Comparison of ENCODE assay signal across 8 cellular contexts in genomic region chr11:46674463-46675287, GRCh38. TPM values are rescaled to one million over a fixed set of nuclear protein-coding genes. Genes with fewer than 3 reads are reported as not detected.
A peak's percentile ranks its signal among the peaks of the same experiment; 100 is the strongest.
DNase-seq lines count a peak whose midpoint lies in the region; ATAC-seq and TF ChIP-seq lines count a peak whose summit lies in the region.

No MANE protein-coding gene starts in this region.

- POLR2A ChIA-PET in CD4-positive, alpha-beta T cell (lab: Charles Lee): interaction anchor here (0.5 to 8.0 kb wide), 5 partner anchors 9 to 98 kb away, joined by 3 to 146 read pairs (median 8); partner anchors contain the start of genes AMBRA1, ARHGAP1, ATG13 and HARBI1
- POLR2A ChIA-PET in PC-3 (lab: Charles Lee; ENCODE audit: unreplicated experiment): interaction anchor here (0.6 kb wide), 1 partner anchor 828 kb away, joined by 3 read pairs; no protein-coding TSS in a partner anchor

- H3K27ac Mint-ChIP-seq in CD4-positive, alpha-beta T cell: peak overlapping the region; percentile 80

- no peak for TF ChIP-seq POLR2A in erythroblast (IDR thresholded peaks at IDR 0.05; ENCODE audit: low read length)

- no TSS peak for BruUV-seq in PC-3 (replicated peaks; lab: Mats Ljungman, UMichigan)

- H3K27ac ChIP-seq in CD4-positive, alpha-beta T cell (ENCODE audit: low read depth, low read length): peak overlapping the region; percentile 58
- H3K27ac ChIP-seq in PC-3 (ENCODE audit: low read length) (peak overlapping the region; percentile 38), dorsolateral prefrontal cortex (peak overlapping the region; percentile 44 to 96 (median 89)), muscle layer of duodenum (ENCODE audit: low read length) (peak overlapping the region; percentile 83)

- no peaks in the 10 kb centered on the region for H3K79me2 ChIP-seq in PC-3 (ENCODE audit: low read length)

- CTCF ChIA-PET in CD4-positive, alpha-beta T cell (lab: Charles Lee): no interaction called here
- CTCF ChIA-PET in PC-3 (lab: Charles Lee): interaction anchor here (0.7 kb wide), 1 partner anchor 26 kb away, joined by 3 read pairs; the partner anchor contains the start of genes ARHGAP1 and ZNF408

- H3K4me1 Mint-ChIP-seq in CD4-positive, alpha-beta T cell (ENCODE audit: low read depth): peaks cover 72% of the 10 kb centered on the region

- H3K36me3 ChIP-seq in PC-3 (ENCODE audit: low read depth, low read length): peaks cover 11% of the 10 kb centered on the region
- H3K36me3 ChIP-seq in muscle layer of duodenum (ENCODE audit: control insufficient read depth in 1 of 2, insufficient read depth in 2 of 2, low read length in 2 of 2): peaks cover 28 to 66% of the 10 kb centered on the region in 2 donors

- H3K36me3 Mint-ChIP-seq in CD4-positive, alpha-beta T cell (ENCODE audit: low read depth): peaks cover 66% of the 10 kb centered on the region

- H3K4me1 ChIP-seq in PC-3 (ENCODE audit: insufficient read depth, low read length) (peaks cover 13% of the 10 kb centered on the region), muscle layer of duodenum (ENCODE audit: control insufficient read depth in 1 of 2, insufficient read depth in 2 of 2, low read length in 2 of 2) (peaks cover 17 to 30% of the 10 kb centered on the region in 2 donors)

- no peak overlapping the region for H2AFZ ChIP-seq in PC-3 (ENCODE audit: low read length)

- intact Hi-C loops in CD4-positive, alpha-beta T cell (cut with DNase I, micrococcal nuclease): no loop called here
- intact Hi-C loops in PC-3 (cut with micrococcal nuclease): loop anchor here (5.0 to 10.0 kb wide), 2 partner anchors 80 to 133 kb away; no protein-coding TSS in a partner anchor
- intact Hi-C loops in dorsolateral prefrontal cortex (cut with DNase I): no loop called here

- H3K4me3 Mint-ChIP-seq in CD4-positive, alpha-beta T cell: peak overlapping the region; percentile 70

- H3K9me3 ChIP-seq in CD4-positive, alpha-beta T cell (ENCODE audit: control insufficient read depth, low read length): no peaks in the 10 kb centered on the region
- H3K9me3 ChIP-seq in PC-3 (ENCODE audit: low read length): no peaks in the 10 kb centered on the region
- H3K9me3 ChIP-seq in muscle layer of duodenum (ENCODE audit: control insufficient read depth in 1 of 2, low read length in 2 of 2): no peaks in the 10 kb centered on the region

- H3F3A ChIP-seq in PC-3 (ENCODE audit: low read length, unreplicated experiment): no peaks in the 10 kb centered on the region

- TF ChIP-seq CTCF in CD4-positive, alpha-beta T cell (IDR thresholded peaks at IDR 0.05): no peak
- no peak for TF ChIP-seq CTCF in PC-3 (conservative IDR thresholded peaks at IDR 0.05; ENCODE audit: low read depth, low read length)
- TF ChIP-seq CTCF in dorsolateral prefrontal cortex (IDR thresholded peaks at IDR 0.05 in 54 of 56, conservative IDR thresholded peaks at IDR 0.05 in 2 of 56; ENCODE audit: low read depth in 1 of 56, partially characterized antibody in 56 of 56): no peak

- peak; percentile 30 for ATAC-seq in CD4-positive, alpha-beta T cell (ENCODE audit: poor library complexity)
- ATAC-seq in PC-3: no peak; the same call in none of the 2 replicates
- ATAC-seq in GM19023 (IDR thresholded peaks at IDR 0.05; ENCODE audit: unreplicated experiment): no peak
- ATAC-seq in HG03280 (IDR thresholded peaks at IDR 0.05; ENCODE audit: unreplicated experiment): no peak
- no peak for ATAC-seq in HG02938 (IDR thresholded peaks at IDR 0.05; ENCODE audit: unreplicated experiment)

- no peak overlapping the region for H3K4me3 ChIP-seq in PC-3 (ENCODE audit: low read length)
- peak overlapping the region in 2 of 59 donors; percentile 5 to 20 for H3K4me3 ChIP-seq in dorsolateral prefrontal cortex
- H3K4me3 ChIP-seq in muscle layer of duodenum (ENCODE audit: low read depth in 1 of 2, low read length in 2 of 2): no peak overlapping the region

- DNase-seq in CD4-positive, alpha-beta T cell: peak in 6 of 10 experiments; percentile 9 to 30 (median 18)
- DNase-seq in PC-3 (no peak), dorsolateral prefrontal cortex (peak in 1 of 10 donors; percentile 38), erythroblast (lab: John Stamatoyannopoulos, UW) (no peak)

- H4K20me1 ChIP-seq in PC-3 (ENCODE audit: low read length): no peaks in the 10 kb centered on the region

- no peaks in the 10 kb centered on the region for H3K27me3 Mint-ChIP-seq in CD4-positive, alpha-beta T cell

- H3K4me2 ChIP-seq in PC-3 (ENCODE audit: low read length): no peak overlapping the region

- H3K27me3 ChIP-seq in CD4-positive, alpha-beta T cell (ENCODE audit: control insufficient read depth, insufficient read depth, low read length): no peaks in the 10 kb centered on the region
- no peaks in the 10 kb centered on the region for H3K27me3 ChIP-seq in PC-3 (ENCODE audit: low read length)
- no peaks in the 10 kb centered on the region for H3K27me3 ChIP-seq in dorsolateral prefrontal cortex
- H3K27me3 ChIP-seq in muscle layer of duodenum (ENCODE audit: low read depth, low read length): no peaks in the 10 kb centered on the region

- H3K9me2 ChIP-seq in PC-3 (replicated peaks; ENCODE audit: low read length): no peaks in the 10 kb centered on the region

- no peaks in the 10 kb centered on the region for H3K9me3 Mint-ChIP-seq in CD4-positive, alpha-beta T cell

- no peak overlapping the region for H3K9ac ChIP-seq in PC-3 (ENCODE audit: low read length)

RNA-seq across cellular contexts. Expression of gene ARHGAP1, which starts 25.7 kb away (rescaled TPM):
- total RNA-seq in CD4-positive, alpha-beta T cell: 10 to 100 TPM; 33.7 to 36.3 TPM
- 16.1 and 27.1 TPM in 2 replicates for total RNA-seq in PC-3 (2014; rRNA removed)
- total RNA-seq in dorsolateral prefrontal cortex: 100 to 1,000 TPM in 13 of 120 experiments, 10 to 100 TPM in 107; 52.6 to 143 (median 80.0) TPM

RNA-seq across cellular contexts. Expression of gene ZNF408, which starts 26.2 kb away (rescaled TPM):
- total RNA-seq in CD4-positive, alpha-beta T cell: 10 to 100 TPM; 22.7 to 23.0 TPM
- 7.1 and 7.3 TPM in 2 replicates for total RNA-seq in PC-3 (2014; rRNA removed)
- 10 to 100 TPM in 20 of 120 experiments, 1 to 10 TPM in 100; 4.8 to 15.1 (median 8.4) TPM for total RNA-seq in dorsolateral prefrontal cortex

RNA-seq across cellular contexts. Expression of gene F2, which starts 44.3 kb away (rescaled TPM):
- total RNA-seq in CD4-positive, alpha-beta T cell: not detected
- not detected in 2 replicates for total RNA-seq in PC-3 (2014; rRNA removed)
- 1 to 10 TPM in 10 of 120 experiments, under 1 TPM in 35, not detected in 75; 0.14 to 1.5 (median 0.67) TPM for total RNA-seq in dorsolateral prefrontal cortex

RNA-seq across cellular contexts. Expression of gene ATG13, which starts 57.3 kb away (rescaled TPM):
- total RNA-seq in CD4-positive, alpha-beta T cell: 100 to 1,000 TPM in 1 of 2 experiments, 10 to 100 TPM in 1; 95.7 to 102 TPM
- total RNA-seq in PC-3 (2014; rRNA removed) (95.0 and 97.3 TPM in 2 replicates), dorsolateral prefrontal cortex (100 to 1,000 TPM; 107 to 201 (median 150) TPM)

RNA-seq across cellular contexts. Expression of gene HARBI1, which starts 57.6 kb away (rescaled TPM):
- 10 to 100 TPM; 18.2 to 18.7 TPM for total RNA-seq in CD4-positive, alpha-beta T cell
- 1.7 and 6.5 TPM in 2 replicates for total RNA-seq in PC-3 (2014; rRNA removed)
- total RNA-seq in dorsolateral prefrontal cortex: 10 to 100 TPM in 23 of 120 experiments, 1 to 10 TPM in 97; 4.5 to 29.2 (median 8.0) TPM

Comparison
In these comparisons a context has a peak if more than half of its experiments do, and no peak if none do; other contexts are left out.
1. DNase-seq: peak in CD4-positive, alpha-beta T cell (6 of 10); none in PC-3 (single experiment) and erythroblast (0 of 2).
2. H3K27ac ChIP-seq: peak in every context shown above with its lines; median percentile 89 in dorsolateral prefrontal cortex; 83 in muscle layer of duodenum; 58 in CD4-positive, alpha-beta T cell; 38 in PC-3.